Comparison of ENCODE assay signal across 21 cellular contexts in genomic region chr17:16488572-16488997, GRCh38. TPM values are rescaled to one million over a fixed set of nuclear protein-coding genes. Genes with fewer than 3 reads are reported as not detected.
A peak's percentile ranks its signal among the peaks of the same experiment; 100 is the strongest.
DNase-seq lines count a peak whose midpoint lies in the region; ATAC-seq, FAIRE-seq and TF ChIP-seq lines count a peak whose summit lies in the region.
"Had no signal": no experiment of that assay in that cellular context is flagged by ENCODE, and none has a peak within 500 bp of the region (broad histone marks: within the 10 kb centered on the region; RNA-seq: fewer than 3 reads in every experiment).

No MANE protein-coding gene starts in this region.

- H3K36me3 ChIP-seq in small intestine (ENCODE audit: control insufficient read depth in 2 of 2, insufficient read depth in 2 of 2, low read length in 2 of 2) = peaks cover 0 to 4% of the 10 kb centered on the region in 2 donors

- POLR2A ChIA-PET in MCF 10A (lab: Yijun Ruan, JAX) = interaction anchor here (1.3 to 1.4 kb wide), 2 partner anchors 33 to 35 kb away, joined by 3 to 4 read pairs; no protein-coding TSS in a partner anchor

- WGBS in small intestine, 3 donors = 19 to 48% (median 36%) methylated on average over 5 of the region's 5 CpGs

- peak; percentile 32 for ATAC-seq in left colon
- ATAC-seq in HG03439 (IDR thresholded peaks at IDR 0.05; ENCODE audit: unreplicated experiment) = no peak
- ATAC-seq: activated T-cell treated with anti-CD3 and anti-CD28 coated beads, Interleukin-2, amount 50 U/mL, for 4 hours had no signal

- CTCF ChIA-PET in MCF 10A (lab: Yijun Ruan, JAX) = interaction anchor here (1.2 kb wide), 1 partner anchor 32 kb away, joined by 4 read pairs; no protein-coding TSS in a partner anchor

- H3K27ac Mint-ChIP-seq in MCF 10A (ENCODE audit: low read depth, unreplicated experiment) = no peak overlapping the region
- H3K27ac Mint-ChIP-seq: activated CD4-positive, alpha-beta memory T cell treated with anti-CD3 and anti-CD28 coated beads for 36 hours; activated naive CD8-positive, alpha-beta T cell treated with anti-CD3 and anti-CD28 coated beads for 36 hours; B cell had no signal

- no peaks in the 10 kb centered on the region for H3K9me3 Mint-ChIP-seq in MCF 10A (ENCODE audit: unreplicated experiment)
- H3K9me3 Mint-ChIP-seq: activated CD4-positive, alpha-beta memory T cell treated with anti-CD3 and anti-CD28 coated beads for 36 hours; activated naive CD8-positive, alpha-beta T cell treated with anti-CD3 and anti-CD28 coated beads for 36 hours; activated T-cell treated with anti-CD3 and anti-CD28 coated beads, Interleukin-2, amount 50 U/mL, for 4 hours had no signal

- peak overlapping the region; percentile 95 for H3K27ac ChIP-seq in VCaP
- peak overlapping the region; percentile 94 to 95 for H3K27ac ChIP-seq in small intestine (ENCODE audit: low read depth in 1 of 2, low read length in 1 of 2)
- H3K27ac ChIP-seq: neutrophil, SK-N-MC had no signal

- peaks cover 19% of the 10 kb centered on the region for H3K4me1 Mint-ChIP-seq in MCF 10A (ENCODE audit: insufficient read depth, unreplicated experiment)

- intact Hi-C loops in left colon (cut with DNase I, micrococcal nuclease) = no loop called here
- intact Hi-C loops in MCF 10A (cut with micrococcal nuclease) = no loop called here

- H3K27me3 ChIP-seq in small intestine (ENCODE audit: control insufficient read depth in 2 of 2, insufficient read depth in 2 of 2, low read length in 2 of 2) = no peaks in the 10 kb centered on the region

- no peaks in the 10 kb centered on the region for H3K36me3 Mint-ChIP-seq in MCF 10A (ENCODE audit: insufficient read depth, unreplicated experiment)
- H3K36me3 Mint-ChIP-seq: activated CD4-positive, alpha-beta memory T cell treated with anti-CD3 and anti-CD28 coated beads for 36 hours; activated naive CD8-positive, alpha-beta T cell treated with anti-CD3 and anti-CD28 coated beads for 36 hours had no signal

- peak; percentile 37 for DNase-seq in NCI-H82 treated with DMSO at 0.1 percent for 48 hours (lab: John Stamatoyannopoulos, UW; ENCODE audit: unreplicated experiment)
- peak in 1 of 2 donors; percentile 65 for DNase-seq in left colon
- peak; percentile 94 for DNase-seq in small intestine
- no peak for DNase-seq in SIG-M5 treated with dmso at 0.1 percent for 504 hours (lab: John Stamatoyannopoulos, UW; ENCODE audit: unreplicated experiment)
- DNase-seq in MCF 10A (ENCODE audit: unreplicated experiment) = no peak
- DNase-seq in putamen (ENCODE audit: low spot score) = no peak
- DNase-seq: activated CD4-positive, alpha-beta memory T cell treated with anti-CD3 and anti-CD28 coated beads for 36 hours; activated naive CD8-positive, alpha-beta T cell treated with anti-CD3 and anti-CD28 coated beads for 36 hours; activated T-cell treated with anti-CD3 and anti-CD28 coated beads, Interleukin-2, amount 50 U/mL, for 4 hours; effector CD8-positive, alpha-beta T cell; NCI-H1694; NCI-H345; trophoblast cell had no signal

- no peak for FAIRE-seq in small intestine (lab: Jason Lieb, UNC)
- FAIRE-seq: TTC549 had no signal

- H3K4me1 ChIP-seq in small intestine (ENCODE audit: control insufficient read depth in 2 of 2, insufficient read depth in 1 of 2, low read depth in 1 of 2, low read length in 1 of 2) = peaks cover 11 to 12% of the 10 kb centered on the region in 2 donors

- H3K9me3 ChIP-seq in small intestine (ENCODE audit: control insufficient read depth, low read depth) = no peaks in the 10 kb centered on the region
- H3K9me3 ChIP-seq: neutrophil had no signal

- TF ChIP-seq CTCF in VCaP (conservative IDR thresholded peaks at IDR 0.05) = no peak
- TF ChIP-seq CTCF in MCF 10A (IDR thresholded peaks at IDR 0.05; ENCODE audit: unreplicated experiment) = no peak

- H3K4me3 ChIP-seq in small intestine (ENCODE audit: low read depth in 1 of 2, low read length in 2 of 2) = peak overlapping the region in 1 of 2 donors; percentile 96
- H3K4me3 ChIP-seq: SK-N-MC had no signal

- H3K4me3 Mint-ChIP-seq in MCF 10A (ENCODE audit: unreplicated experiment) = no peak overlapping the region
- H3K4me3 Mint-ChIP-seq: activated CD4-positive, alpha-beta memory T cell treated with anti-CD3 and anti-CD28 coated beads for 36 hours; activated naive CD8-positive, alpha-beta T cell treated with anti-CD3 and anti-CD28 coated beads for 36 hours; activated T-cell treated with anti-CD3 and anti-CD28 coated beads, Interleukin-2, amount 50 U/mL, for 4 hours; B cell had no signal

- peaks cover 29% of the 10 kb centered on the region for H3K27me3 Mint-ChIP-seq in MCF 10A (ENCODE audit: insufficient read depth, unreplicated experiment)
- H3K27me3 Mint-ChIP-seq: activated naive CD8-positive, alpha-beta T cell treated with anti-CD3 and anti-CD28 coated beads for 36 hours had no signal

- BruUV-seq in MCF 10A (replicated peaks; lab: Mats Ljungman, UMichigan) = no TSS peak

RNA-seq across cellular contexts. Expression of gene LRRC75A, which starts 3.4 kb away (rescaled TPM):
- total RNA-seq in left colon = 10 to 100 TPM; 62.3 to 75.3 TPM
- 100 to 1,000 TPM in 1 of 3 donors, 10 to 100 TPM in 2; 30.5 to 130 (median 80.5) TPM for polyA plus RNA-seq in small intestine
- 0.29 and 0.30 TPM in 2 replicates for total RNA-seq in MCF 10A (2022)
- total RNA-seq: bronchial epithelial cell, HT1080 had no signal

Comparison
In these comparisons a context has a peak if more than half of its experiments do, and no peak if none do; other contexts are left out.
1. DNase-seq: peak in NCI-H82 treated with DMSO at 0.1 percent for 48 hours (single experiment) and small intestine (single experiment); none in SIG-M5 treated with dmso at 0.1 percent for 504 hours (single experiment), MCF 10A (single experiment) and putamen (single experiment).
2. RNA of gene LRRC75A, which starts 3.4 kb away (total RNA-seq): 62.3 to 75.3 TPM in left colon; 0.29 to 0.30 TPM in MCF 10A; every median in the first group is over 10 times any median in the second.